1 cellular context compared by ENCODE assay signal in the genomic region with DNA sequence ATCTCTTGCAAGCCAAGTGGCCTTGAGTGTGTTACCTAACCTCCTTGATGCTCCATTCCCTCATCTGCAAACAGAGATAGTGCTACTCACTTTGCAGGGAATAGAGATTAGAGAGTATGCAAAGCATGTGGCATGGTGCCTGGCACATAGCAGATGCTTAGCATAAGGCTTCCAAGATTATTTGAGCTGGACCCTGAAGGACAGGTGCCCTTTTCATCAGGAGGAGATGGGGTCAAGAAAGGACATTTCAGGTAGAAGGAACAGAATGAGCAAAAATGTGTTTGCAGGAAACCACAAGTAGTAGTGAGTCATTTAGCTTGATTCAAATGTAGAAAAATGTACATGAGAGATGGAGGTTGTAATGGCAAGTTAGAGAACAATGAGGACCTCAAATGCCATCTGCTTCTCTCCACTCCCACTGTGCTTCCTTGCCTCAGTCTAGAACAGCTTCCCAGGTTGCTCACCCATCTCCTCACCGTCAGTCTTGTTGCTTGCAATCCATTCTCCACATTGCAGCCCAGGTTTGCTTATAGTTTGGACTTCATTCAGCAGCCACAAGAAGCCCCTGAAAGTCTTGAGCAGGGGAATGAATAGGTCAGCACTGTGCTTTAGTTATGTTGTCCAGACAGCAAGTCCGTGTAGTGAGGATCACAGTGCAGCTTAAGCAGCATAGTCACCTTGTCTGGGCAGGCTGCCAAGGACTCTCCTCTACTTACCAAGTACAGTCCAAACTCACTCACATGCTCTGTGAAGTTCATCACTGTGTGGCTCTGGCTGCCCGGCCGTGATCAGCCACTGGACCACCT.
TF ChIP-seq lines count a peak whose summit lies in the region.

No MANE protein-coding gene starts in this region.

TF ChIP-seq in K562, 482 proteins besides CTCF, POLR2A, EP300 and RAD21 (continued from another document):
- TF ChIP-seq, protein P1, sequence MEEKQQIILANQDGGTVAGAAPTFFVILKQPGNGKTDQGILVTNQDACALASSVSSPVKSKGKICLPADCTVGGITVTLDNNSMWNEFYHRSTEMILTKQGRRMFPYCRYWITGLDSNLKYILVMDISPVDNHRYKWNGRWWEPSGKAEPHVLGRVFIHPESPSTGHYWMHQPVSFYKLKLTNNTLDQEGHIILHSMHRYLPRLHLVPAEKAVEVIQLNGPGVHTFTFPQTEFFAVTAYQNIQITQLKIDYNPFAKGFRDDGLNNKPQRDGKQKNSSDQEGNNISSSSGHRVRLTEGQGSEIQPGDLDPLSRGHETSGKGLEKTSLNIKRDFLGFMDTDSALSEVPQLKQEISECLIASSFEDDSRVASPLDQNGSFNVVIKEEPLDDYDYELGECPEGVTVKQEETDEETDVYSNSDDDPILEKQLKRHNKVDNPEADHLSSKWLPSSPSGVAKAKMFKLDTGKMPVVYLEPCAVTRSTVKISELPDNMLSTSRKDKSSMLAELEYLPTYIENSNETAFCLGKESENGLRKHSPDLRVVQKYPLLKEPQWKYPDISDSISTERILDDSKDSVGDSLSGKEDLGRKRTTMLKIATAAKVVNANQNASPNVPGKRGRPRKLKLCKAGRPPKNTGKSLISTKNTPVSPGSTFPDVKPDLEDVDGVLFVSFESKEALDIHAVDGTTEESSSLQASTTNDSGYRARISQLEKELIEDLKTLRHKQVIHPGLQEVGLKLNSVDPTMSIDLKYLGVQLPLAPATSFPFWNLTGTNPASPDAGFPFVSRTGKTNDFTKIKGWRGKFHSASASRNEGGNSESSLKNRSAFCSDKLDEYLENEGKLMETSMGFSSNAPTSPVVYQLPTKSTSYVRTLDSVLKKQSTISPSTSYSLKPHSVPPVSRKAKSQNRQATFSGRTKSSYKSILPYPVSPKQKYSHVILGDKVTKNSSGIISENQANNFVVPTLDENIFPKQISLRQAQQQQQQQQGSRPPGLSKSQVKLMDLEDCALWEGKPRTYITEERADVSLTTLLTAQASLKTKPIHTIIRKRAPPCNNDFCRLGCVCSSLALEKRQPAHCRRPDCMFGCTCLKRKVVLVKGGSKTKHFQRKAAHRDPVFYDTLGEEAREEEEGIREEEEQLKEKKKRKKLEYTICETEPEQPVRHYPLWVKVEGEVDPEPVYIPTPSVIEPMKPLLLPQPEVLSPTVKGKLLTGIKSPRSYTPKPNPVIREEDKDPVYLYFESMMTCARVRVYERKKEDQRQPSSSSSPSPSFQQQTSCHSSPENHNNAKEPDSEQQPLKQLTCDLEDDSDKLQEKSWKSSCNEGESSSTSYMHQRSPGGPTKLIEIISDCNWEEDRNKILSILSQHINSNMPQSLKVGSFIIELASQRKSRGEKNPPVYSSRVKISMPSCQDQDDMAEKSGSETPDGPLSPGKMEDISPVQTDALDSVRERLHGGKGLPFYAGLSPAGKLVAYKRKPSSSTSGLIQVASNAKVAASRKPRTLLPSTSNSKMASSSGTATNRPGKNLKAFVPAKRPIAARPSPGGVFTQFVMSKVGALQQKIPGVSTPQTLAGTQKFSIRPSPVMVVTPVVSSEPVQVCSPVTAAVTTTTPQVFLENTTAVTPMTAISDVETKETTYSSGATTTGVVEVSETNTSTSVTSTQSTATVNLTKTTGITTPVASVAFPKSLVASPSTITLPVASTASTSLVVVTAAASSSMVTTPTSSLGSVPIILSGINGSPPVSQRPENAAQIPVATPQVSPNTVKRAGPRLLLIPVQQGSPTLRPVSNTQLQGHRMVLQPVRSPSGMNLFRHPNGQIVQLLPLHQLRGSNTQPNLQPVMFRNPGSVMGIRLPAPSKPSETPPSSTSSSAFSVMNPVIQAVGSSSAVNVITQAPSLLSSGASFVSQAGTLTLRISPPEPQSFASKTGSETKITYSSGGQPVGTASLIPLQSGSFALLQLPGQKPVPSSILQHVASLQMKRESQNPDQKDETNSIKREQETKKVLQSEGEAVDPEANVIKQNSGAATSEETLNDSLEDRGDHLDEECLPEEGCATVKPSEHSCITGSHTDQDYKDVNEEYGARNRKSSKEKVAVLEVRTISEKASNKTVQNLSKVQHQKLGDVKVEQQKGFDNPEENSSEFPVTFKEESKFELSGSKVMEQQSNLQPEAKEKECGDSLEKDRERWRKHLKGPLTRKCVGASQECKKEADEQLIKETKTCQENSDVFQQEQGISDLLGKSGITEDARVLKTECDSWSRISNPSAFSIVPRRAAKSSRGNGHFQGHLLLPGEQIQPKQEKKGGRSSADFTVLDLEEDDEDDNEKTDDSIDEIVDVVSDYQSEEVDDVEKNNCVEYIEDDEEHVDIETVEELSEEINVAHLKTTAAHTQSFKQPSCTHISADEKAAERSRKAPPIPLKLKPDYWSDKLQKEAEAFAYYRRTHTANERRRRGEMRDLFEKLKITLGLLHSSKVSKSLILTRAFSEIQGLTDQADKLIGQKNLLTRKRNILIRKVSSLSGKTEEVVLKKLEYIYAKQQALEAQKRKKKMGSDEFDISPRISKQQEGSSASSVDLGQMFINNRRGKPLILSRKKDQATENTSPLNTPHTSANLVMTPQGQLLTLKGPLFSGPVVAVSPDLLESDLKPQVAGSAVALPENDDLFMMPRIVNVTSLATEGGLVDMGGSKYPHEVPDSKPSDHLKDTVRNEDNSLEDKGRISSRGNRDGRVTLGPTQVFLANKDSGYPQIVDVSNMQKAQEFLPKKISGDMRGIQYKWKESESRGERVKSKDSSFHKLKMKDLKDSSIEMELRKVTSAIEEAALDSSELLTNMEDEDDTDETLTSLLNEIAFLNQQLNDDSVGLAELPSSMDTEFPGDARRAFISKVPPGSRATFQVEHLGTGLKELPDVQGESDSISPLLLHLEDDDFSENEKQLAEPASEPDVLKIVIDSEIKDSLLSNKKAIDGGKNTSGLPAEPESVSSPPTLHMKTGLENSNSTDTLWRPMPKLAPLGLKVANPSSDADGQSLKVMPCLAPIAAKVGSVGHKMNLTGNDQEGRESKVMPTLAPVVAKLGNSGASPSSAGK (IDR thresholded peaks at IDR 0.05): no peak
- no peak for TF ChIP-seq NR4A1 (CRISPR knock-in tag; IDR thresholded peaks at IDR 0.05)
- TF ChIP-seq NR4A1 (tag; IDR thresholded peaks at IDR 0.05): no peak
- no peak for TF ChIP-seq TGIF2 (CRISPR knock-in tag; IDR thresholded peaks at IDR 0.05)
- no peak for TF ChIP-seq HOMEZ (CRISPR knock-in tag; IDR thresholded peaks at IDR 0.05)
- no peak for TF ChIP-seq MYBL2 (IDR thresholded peaks at IDR 0.05; ENCODE audit: low read depth)
- no peak for TF ChIP-seq MYBL2 (CRISPR knock-in tag; IDR thresholded peaks at IDR 0.05; ENCODE audit: borderline replicate concordance)
- 0 out of 2 replicates have a peak, but pooled peaks have one; percentile 28 for TF ChIP-seq MAFG (tag; conservative IDR thresholded peaks at IDR 0.05)
- TF ChIP-seq NFE2 (IDR thresholded peaks at IDR 0.05; ENCODE audit: low read depth): peak; percentile 72
- no peak for TF ChIP-seq BCL6 (CRISPR knock-in tag; IDR thresholded peaks at IDR 0.05)
- TF ChIP-seq ZNF316 (IDR thresholded peaks at IDR 0.05): peak; percentile 48
- TF ChIP-seq HMGN3 (IDR thresholded peaks at IDR 0.05; ENCODE audit: borderline replicate concordance, extremely low read depth, insufficient read length, low read depth, low read length): no peak
- TF ChIP-seq HSF4 (CRISPR knock-in tag; IDR thresholded peaks at IDR 0.05; ENCODE audit: borderline replicate concordance): no peak
- no peak for TF ChIP-seq SMAD4 (CRISPR knock-in tag; conservative IDR thresholded peaks at IDR 0.05)
- TF ChIP-seq HMBOX1 (IDR thresholded peaks at IDR 0.05): no peak
- no peak for TF ChIP-seq KDM2B (CRISPR knock-in tag; IDR thresholded peaks at IDR 0.05)
- no peak for TF ChIP-seq LEF1 (IDR thresholded peaks at IDR 0.05)
- no peak for TF ChIP-seq HLTF (IDR thresholded peaks at IDR 0.05)
- no peak for TF ChIP-seq ZNF12 (CRISPR knock-in tag; IDR thresholded peaks at IDR 0.05)
- no peak for TF ChIP-seq TBL1XR1 (IDR thresholded peaks at IDR 0.05; ENCODE audit: low read length in 2 of 2)
- TF ChIP-seq RBFOX2 (IDR thresholded peaks at IDR 0.05; ENCODE audit: low read depth, low read length): no peak
- TF ChIP-seq, protein P2, sequence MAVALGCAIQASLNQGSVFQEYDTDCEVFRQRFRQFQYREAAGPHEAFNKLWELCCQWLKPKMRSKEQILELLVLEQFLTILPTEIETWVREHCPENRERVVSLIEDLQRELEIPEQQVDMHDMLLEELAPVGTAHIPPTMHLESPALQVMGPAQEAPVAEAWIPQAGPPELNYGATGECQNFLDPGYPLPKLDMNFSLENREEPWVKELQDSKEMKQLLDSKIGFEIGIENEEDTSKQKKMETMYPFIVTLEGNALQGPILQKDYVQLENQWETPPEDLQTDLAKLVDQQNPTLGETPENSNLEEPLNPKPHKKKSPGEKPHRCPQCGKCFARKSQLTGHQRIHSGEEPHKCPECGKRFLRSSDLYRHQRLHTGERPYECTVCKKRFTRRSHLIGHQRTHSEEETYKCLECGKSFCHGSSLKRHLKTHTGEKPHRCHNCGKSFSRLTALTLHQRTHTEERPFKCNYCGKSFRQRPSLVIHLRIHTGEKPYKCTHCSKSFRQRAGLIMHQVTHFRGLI (CRISPR knock-in tag; IDR thresholded peaks at IDR 0.05): no peak
- no peak for TF ChIP-seq CBX3 (IDR thresholded peaks at IDR 0.05; ENCODE audit: borderline replicate concordance in 1 of 2, low read length in 2 of 2)
